ENCODE assay signal across 23 cellular contexts in genomic region chr12:105569886-105570285, GRCh38.
"Had no signal": no experiment of that assay in that cellular context is flagged by ENCODE, and none has a peak within 500 bp of the region (broad histone marks: within the 10 kb centered on the region; RNA-seq: fewer than 3 reads in every experiment).

No MANE protein-coding gene starts in this region.

- H3K4me3 ChIP-seq: lung, right lobe of liver, upper lobe of right lung had no signal

- H3K4me3 Mint-ChIP-seq: activated CD4-positive, alpha-beta T cell treated with anti-CD3 and anti-CD28 coated beads, Interleukin-2, amount 10 ng/mL, durations not matched to agents 24 days and 14 days; activated CD8-positive, alpha-beta memory T cell treated with anti-CD3 and anti-CD28 coated beads, Interleukin-2, amount 10 ng/mL, durations not matched to agents 7 days and 5 days; activated CD8-positive, alpha-beta T cell treated with anti-CD3 and anti-CD28 coated beads for 36 hours; activated naive CD4-positive, alpha-beta T cell treated with anti-CD3 and anti-CD28 coated beads, Interleukin-2, amount 50 U/mL, for 24 hours; activated T-helper 1 cell treated with anti-CD3 and anti-CD28 coated beads, Interleukin-12 subunit alpha, Interleukin-12 subunit beta, Interleukin-2, Interleukin-4 antibody, amounts not matched to agents 30 ng/mL and 10 ng/mL and 1 ng/mL, durations not matched to agents 14 hours and 24 hours and 36 hours; brain; naive B cell; neural crest cell had no signal

- ATAC-seq: activated CD4-positive, CD25-positive, alpha-beta regulatory T cell treated with anti-CD3 and anti-CD28 coated beads, Interleukin-2, amount 50 U/mL, for 24 hours; activated CD8-positive, alpha-beta memory T cell treated with anti-CD3 and anti-CD28 coated beads, Interleukin-2, amount 10 ng/mL, durations not matched to agents 7 days and 5 days; activated CD8-positive, alpha-beta T cell treated with anti-CD3 and anti-CD28 coated beads for 36 hours; right lobe of liver; upper lobe of right lung had no signal

- H3K9me3 ChIP-seq: right lobe of liver, upper lobe of right lung had no signal

- H3K4me1 Mint-ChIP-seq: activated CD4-positive, alpha-beta T cell treated with anti-CD3 and anti-CD28 coated beads, Interleukin-2, amount 10 ng/mL, durations not matched to agents 24 days and 14 days; activated naive CD4-positive, alpha-beta T cell treated with anti-CD3 and anti-CD28 coated beads, Interleukin-2, amount 50 U/mL, for 24 hours; naive B cell; neural crest cell had no signal

- DNase-seq: activated CD4-positive, alpha-beta T cell treated with anti-CD3 and anti-CD28 coated beads, Interleukin-2, amount 10 ng/mL, durations not matched to agents 24 days and 14 days; activated CD8-positive, alpha-beta memory T cell treated with anti-CD3 and anti-CD28 coated beads, Interleukin-2, amount 10 ng/mL, durations not matched to agents 7 days and 5 days; activated CD8-positive, alpha-beta T cell treated with anti-CD3 and anti-CD28 coated beads for 36 hours; activated gamma-delta T cell treated with Interleukin-2 at 50 U/mL for 16 hours; aorta; erythroblast; foreskin fibroblast; kidney; naive B cell; occipital lobe; right lobe of liver; small intestine; stimulated activated CD4-positive, alpha-beta T cell treated with anti-CD3 and anti-CD28 coated beads, Interleukin-2, amount 100 ng/mL, for 48 hours; stimulated activated CD8-positive, alpha-beta memory T cell treated with anti-CD3 and anti-CD28 coated beads, Interleukin-4, amount 100 ng/mL, for 48 hours; stimulated activated naive CD4-positive, alpha-beta T cell; upper lobe of right lung had no signal

- H3K27ac Mint-ChIP-seq: activated CD4-positive, alpha-beta T cell treated with anti-CD3 and anti-CD28 coated beads, Interleukin-2, amount 10 ng/mL, durations not matched to agents 24 days and 14 days; activated CD8-positive, alpha-beta memory T cell treated with anti-CD3 and anti-CD28 coated beads, Interleukin-2, amount 10 ng/mL, durations not matched to agents 7 days and 5 days; activated CD8-positive, alpha-beta T cell treated with anti-CD3 and anti-CD28 coated beads for 36 hours; activated naive CD4-positive, alpha-beta T cell treated with anti-CD3 and anti-CD28 coated beads, Interleukin-2, amount 50 U/mL, for 24 hours; activated T-helper 1 cell treated with anti-CD3 and anti-CD28 coated beads, Interleukin-12 subunit alpha, Interleukin-12 subunit beta, Interleukin-2, Interleukin-4 antibody, amounts not matched to agents 30 ng/mL and 10 ng/mL and 1 ng/mL, durations not matched to agents 14 hours and 24 hours and 36 hours; brain; naive B cell had no signal

- H3K4me1 ChIP-seq: right lobe of liver, upper lobe of right lung had no signal

- H3K9me3 Mint-ChIP-seq: activated CD4-positive, alpha-beta T cell treated with anti-CD3 and anti-CD28 coated beads, Interleukin-2, amount 10 ng/mL, durations not matched to agents 24 days and 14 days; activated CD8-positive, alpha-beta T cell treated with anti-CD3 and anti-CD28 coated beads for 36 hours; activated naive CD4-positive, alpha-beta T cell treated with anti-CD3 and anti-CD28 coated beads, Interleukin-2, amount 50 U/mL, for 24 hours; activated T-helper 1 cell treated with anti-CD3 and anti-CD28 coated beads, Interleukin-12 subunit alpha, Interleukin-12 subunit beta, Interleukin-2, Interleukin-4 antibody, amounts not matched to agents 30 ng/mL and 10 ng/mL and 1 ng/mL, durations not matched to agents 14 hours and 24 hours and 36 hours had no signal

- H3K36me3 Mint-ChIP-seq: activated CD8-positive, alpha-beta memory T cell treated with anti-CD3 and anti-CD28 coated beads, Interleukin-2, amount 10 ng/mL, durations not matched to agents 7 days and 5 days; activated naive CD4-positive, alpha-beta T cell treated with anti-CD3 and anti-CD28 coated beads, Interleukin-2, amount 50 U/mL, for 24 hours; brain; naive B cell had no signal

- H3K36me3 ChIP-seq: right lobe of liver, upper lobe of right lung had no signal

- H3K27ac ChIP-seq: right lobe of liver, upper lobe of right lung, VCaP had no signal

- H3K27me3 ChIP-seq: right lobe of liver, upper lobe of right lung had no signal
